In the genomic region with DNA sequence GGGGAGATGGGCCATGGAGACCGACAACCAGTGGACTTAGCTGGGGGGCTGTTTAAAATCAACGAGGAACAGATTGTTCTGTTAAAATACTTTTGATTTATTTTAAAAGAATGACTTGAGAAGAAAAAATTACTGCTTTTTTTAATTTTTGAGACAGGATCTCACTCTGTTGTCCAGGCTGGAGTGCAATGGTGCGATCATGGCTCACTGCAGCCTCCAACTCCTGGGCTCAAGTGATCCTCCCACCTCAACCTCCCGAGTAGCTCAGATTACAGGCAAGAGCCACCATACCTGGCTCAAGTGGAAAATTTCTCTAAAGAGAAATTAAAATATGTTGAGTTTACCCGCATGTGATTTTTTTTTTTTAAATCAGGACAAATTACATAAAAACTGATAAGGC, we compare ENCODE assay signal across 23 cellular contexts.
"Had no signal": no experiment of that assay in that cellular context is flagged by ENCODE, and none has a peak within 500 bp of the region (broad histone marks: within the 10 kb centered on the region; RNA-seq: fewer than 3 reads in every experiment).

No MANE protein-coding gene starts in this region.

- H3K27ac Mint-ChIP-seq: stimulated activated memory B cell treated with anti-CD40 and anti-IgM and Interleukin-4, amounts not matched to agents 10 μg/mL and 1 μg/mL and 100 μg/mL, for 72 hours had no signal

- DNase-seq: cortex of kidney; dorsolateral prefrontal cortex; effector CD8-positive, alpha-beta T cell; heart left ventricle; hypothalamus; kidney glomerular epithelial cell; mesendoderm; naive thymus-derived CD8-positive, alpha-beta T cell; retina; spleen; stimulated activated CD4-positive, alpha-beta T cell treated with anti-CD3 and anti-CD28 coated beads, Interleukin-15, amount 100 ng/mL, for 24 hours; stimulated activated CD4-positive, alpha-beta T cell treated with anti-CD3 and anti-CD28 coated beads, Interleukin-1b, Interleukin-23, amount 100 ng/mL, for 48 hours; stimulated activated CD4-positive, alpha-beta T cell treated with anti-CD3 and anti-CD28 coated beads, Interleukin-4, amount 100 ng/mL, for 24 hours; stimulated activated naive CD8-positive, alpha-beta T cell treated with anti-CD3 and anti-CD28 coated beads, Interleukin-15, amount 100 ng/mL, for 72 hours; testis; upper lobe of right lung had no signal

- H3K27me3 ChIP-seq: dorsolateral prefrontal cortex, heart left ventricle, spleen, testis, tibial nerve, upper lobe of right lung, vagina had no signal

- H3K27me3 Mint-ChIP-seq: naive thymus-derived CD8-positive, alpha-beta T cell; stimulated activated memory B cell treated with anti-CD40 and anti-IgM and Interleukin-4, amounts not matched to agents 10 μg/mL and 1 μg/mL and 100 μg/mL, for 72 hours; stimulated activated naive CD8-positive, alpha-beta T cell treated with anti-CD3 and anti-CD28 coated beads, Interleukin-15, amount 100 ng/mL, for 72 hours had no signal

- H3K9me3 Mint-ChIP-seq: naive thymus-derived CD8-positive, alpha-beta T cell; stimulated activated memory B cell treated with anti-CD40 and anti-IgM and Interleukin-4, amounts not matched to agents 10 μg/mL and 1 μg/mL and 100 μg/mL, for 72 hours; stimulated activated naive CD8-positive, alpha-beta T cell treated with anti-CD3 and anti-CD28 coated beads, Interleukin-15, amount 100 ng/mL, for 72 hours had no signal

- H3K9me3 ChIP-seq: heart left ventricle, prostate gland, spleen, testis, tibial nerve, upper lobe of right lung, vagina had no signal

- H3K4me1 ChIP-seq: parathyroid adenoma, prostate gland, testis, upper lobe of right lung, vagina had no signal

- H3K4me3 Mint-ChIP-seq: naive thymus-derived CD8-positive, alpha-beta T cell; stimulated activated memory B cell treated with anti-CD40 and anti-IgM and Interleukin-4, amounts not matched to agents 10 μg/mL and 1 μg/mL and 100 μg/mL, for 72 hours; stimulated activated naive CD8-positive, alpha-beta T cell treated with anti-CD3 and anti-CD28 coated beads, Interleukin-15, amount 100 ng/mL, for 72 hours had no signal

- H3K27ac ChIP-seq: dorsolateral prefrontal cortex, heart left ventricle, parathyroid adenoma, prostate gland, spleen, testis, tibial nerve, upper lobe of right lung, vagina had no signal

- H3K9ac ChIP-seq: parathyroid adenoma had no signal

- H3K4me3 ChIP-seq: dorsolateral prefrontal cortex, heart left ventricle, prostate gland, spleen, testis, tibial nerve, upper lobe of right lung, vagina had no signal

- H3K36me3 ChIP-seq: prostate gland, vagina had no signal

- H2AFZ ChIP-seq: parathyroid adenoma had no signal

- H3K79me2 ChIP-seq: parathyroid adenoma had no signal

- ATAC-seq: esophagus mucosa; heart left ventricle; naive thymus-derived CD8-positive, alpha-beta T cell; sciatic nerve; stimulated activated memory B cell treated with anti-CD40 and anti-IgM and Interleukin-4, amounts not matched to agents 10 μg/mL and 1 μg/mL and 100 μg/mL, for 72 hours; stimulated activated naive CD8-positive, alpha-beta T cell treated with anti-CD3 and anti-CD28 coated beads, Interleukin-15, amount 100 ng/mL, for 72 hours; upper lobe of right lung had no signal
